19 cellular contexts compared by ENCODE assay signal in the genomic region with DNA sequence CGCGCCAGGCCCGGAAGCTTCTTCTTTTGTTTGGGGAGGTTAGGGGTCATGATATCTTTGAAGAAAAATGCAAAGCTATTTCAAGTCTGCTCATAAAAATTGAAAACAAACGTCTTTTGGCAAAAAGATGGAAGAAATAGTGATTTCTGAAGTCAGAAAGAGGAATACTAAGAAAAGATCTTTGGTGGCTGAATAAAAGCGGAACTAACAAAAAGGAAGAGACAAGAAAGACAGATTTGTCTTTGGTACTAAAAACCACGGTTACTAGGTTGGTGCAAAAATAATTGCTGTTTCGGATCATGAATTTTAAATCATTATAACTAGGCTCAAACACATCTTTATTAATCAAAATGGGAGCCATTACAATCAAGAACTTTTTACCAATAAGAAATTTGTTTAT.
"Had no signal": no experiment of that assay in that cellular context is flagged by ENCODE, and none has a peak within 500 bp of the region (broad histone marks: within the 10 kb centered on the region; RNA-seq: fewer than 3 reads in every experiment).

No MANE protein-coding gene starts in this region.

- H3K9me3 Mint-ChIP-seq: activated T-cell treated with anti-CD3 and anti-CD28 coated beads, Interleukin-2, amount 50 U/mL, for 24 hours had no signal

- H3K4me3 Mint-ChIP-seq: activated CD4-positive, alpha-beta memory T cell treated with anti-CD3 and anti-CD28 coated beads, Interleukin-2, amount 10 ng/mL, durations not matched to agents 7 days and 5 days; activated T-cell treated with anti-CD3 and anti-CD28 coated beads, Interleukin-2, amount 50 U/mL, for 24 hours had no signal

- H3K27me3 Mint-ChIP-seq: activated CD4-positive, alpha-beta memory T cell treated with anti-CD3 and anti-CD28 coated beads, Interleukin-2, amount 10 ng/mL, durations not matched to agents 7 days and 5 days; activated T-cell treated with anti-CD3 and anti-CD28 coated beads, Interleukin-2, amount 50 U/mL, for 24 hours; naive thymus-derived CD4-positive, alpha-beta T cell had no signal

- H3K9ac ChIP-seq: parathyroid adenoma had no signal

- H3K27ac Mint-ChIP-seq: activated CD4-positive, alpha-beta memory T cell treated with anti-CD3 and anti-CD28 coated beads, Interleukin-2, amount 10 ng/mL, durations not matched to agents 7 days and 5 days; activated T-cell treated with anti-CD3 and anti-CD28 coated beads, Interleukin-2, amount 50 U/mL, for 24 hours had no signal

- DNase-seq: activated CD4-positive, alpha-beta memory T cell treated with anti-CD3 and anti-CD28 coated beads, Interleukin-2, amount 10 ng/mL, durations not matched to agents 7 days and 5 days; activated effector memory CD4-positive, alpha-beta T cell treated with Interleukin-2 at 50 U/mL for 16 hours; activated naive CD4-positive, alpha-beta T cell treated with anti-CD3 and anti-CD28 coated beads, Interleukin-2, amount 50 U/mL, for 16 hours; activated T-cell treated with anti-CD3 and anti-CD28 coated beads, Interleukin-2, amount 50 U/mL, for 24 hours; adrenal gland; heart right ventricle; islet precursor cell; naive thymus-derived CD4-positive, alpha-beta T cell; retina; stimulated activated CD4-positive, alpha-beta T cell treated with anti-CD3 and anti-CD28 coated beads, Interleukin-15, amount 100 ng/mL, for 24 hours; stimulated activated CD4-positive, alpha-beta T cell treated with anti-CD3 and anti-CD28 coated beads, Interleukin-4, amount 100 ng/mL, for 24 hours; stimulated activated naive CD8-positive, alpha-beta T cell treated with anti-CD3 and anti-CD28 coated beads, Interleukin-15, Interleukin-2, amounts not matched to agents 100 U/mL and 50 U/mL, for 24 hours; trophoblast cell had no signal

- H3K79me2 ChIP-seq: parathyroid adenoma had no signal

- H3K27ac ChIP-seq: adrenal gland, cardiac muscle cell, epithelial cell of prostate, heart right ventricle, neutrophil, parathyroid adenoma, VCaP had no signal

- H3K27me3 ChIP-seq: adrenal gland, cardiac muscle cell, heart right ventricle, neutrophil had no signal

- H3K4me3 ChIP-seq: adrenal gland, cardiac muscle cell, heart right ventricle, lung had no signal

- H2AFZ ChIP-seq: parathyroid adenoma had no signal

- ATAC-seq: heart right ventricle; naive thymus-derived CD4-positive, alpha-beta T cell; stimulated activated naive CD8-positive, alpha-beta T cell treated with anti-CD3 and anti-CD28 coated beads, Interleukin-15, Interleukin-2, amounts not matched to agents 100 U/mL and 50 U/mL, for 24 hours had no signal

- H3K36me3 ChIP-seq: adrenal gland, cardiac muscle cell, heart right ventricle, neutrophil had no signal

- H3K9me3 ChIP-seq: adrenal gland, heart right ventricle, neutrophil had no signal
